ENCODE assay signal across 15 cellular contexts in the genomic region with DNA sequence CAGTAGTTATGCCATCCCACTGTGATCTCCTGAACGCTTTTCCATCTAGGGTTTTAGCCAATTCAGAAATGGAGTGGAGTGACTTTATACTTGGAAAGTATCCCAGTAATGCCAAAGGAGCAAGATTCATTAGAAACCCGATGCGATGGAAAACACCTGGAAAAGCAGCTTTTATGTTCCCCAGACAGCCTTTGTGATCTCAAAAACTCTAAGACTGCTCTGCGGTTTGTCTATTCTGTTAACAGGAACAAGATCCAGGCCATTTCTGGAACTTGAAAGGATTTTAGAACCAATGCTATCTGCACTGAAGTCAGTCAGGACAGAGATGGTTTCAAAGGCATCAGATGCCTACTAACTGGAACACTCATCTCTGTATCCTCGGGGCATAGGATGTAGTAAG.
DNase-seq lines count a peak whose midpoint lies in the region; ATAC-seq and TF ChIP-seq lines count a peak whose summit lies in the region.
"Had no signal": no experiment of that assay in that cellular context is flagged by ENCODE, and none has a peak within 500 bp of the region (broad histone marks: within the 10 kb centered on the region; RNA-seq: fewer than 3 reads in every experiment).

No MANE protein-coding gene starts in this region.

- DNase-seq in GM23248 (peak; percentile 2), NCI-H2107 treated with DMSO at 0.1 percent for 48 hours (lab: John Stamatoyannopoulos, UW; ENCODE audit: unreplicated experiment) (peak; percentile 68), coronary artery (ENCODE audit: low spot score) (no peak), mesothelial cell of epicardium (ENCODE audit: low spot score in 2 of 2, unreplicated experiment in 2 of 2) (no peak), midbrain (lab: John Stamatoyannopoulos, UW) (no peak), Right ventricle myocardium inferior (ENCODE audit: missing footprints) (no peak)
- DNase-seq in central memory CD4-positive, alpha-beta T cell, result no peak
- DNase-seq: activated CD4-positive, alpha-beta memory T cell treated with anti-CD3 and anti-CD28 coated beads, Interleukin-2, amount 10 ng/mL, durations not matched to agents 7 days and 5 days; activated T-cell treated with anti-CD3 and anti-CD28 coated beads, Interleukin-2, amount 50 U/mL, for 4 hours; esophagus squamous epithelium; kidney; MG63 had no signal

- in situ Hi-C loops in GM23248 (cut with MboI), result no loop called here

- ATAC-seq in Right ventricle myocardium inferior (no peak), GM18867 (IDR thresholded peaks at IDR 0.05; ENCODE audit: unreplicated experiment) (no peak)
- ATAC-seq: activated naive CD4-positive, alpha-beta T cell treated with anti-CD3 and anti-CD28 coated beads, Interleukin-2, amount 50 U/mL, for 72 hours; activated T-cell treated with anti-CD3 and anti-CD28 coated beads, Interleukin-2, amount 50 U/mL, for 4 hours had no signal

- no peak overlapping the region for H2AFZ ChIP-seq in GM23248

- H3K9ac ChIP-seq in GM23248, result no peak overlapping the region

- peaks cover 6% of the 10 kb centered on the region; the same call in 1 of the 2 replicates for H3K4me1 ChIP-seq in GM23248 (ENCODE audit: insufficient read depth)

- H3K27me3 Mint-ChIP-seq in mesothelial cell of epicardium (ENCODE audit: low read depth), result no peaks in the 10 kb centered on the region
- H3K27me3 Mint-ChIP-seq: activated CD4-positive, alpha-beta memory T cell treated with anti-CD3 and anti-CD28 coated beads, Interleukin-2, amount 10 ng/mL, durations not matched to agents 7 days and 5 days had no signal

- 35 to 41% methylated on average over 5 of the region's 5 CpGs for WGBS in GM23248 (ENCODE audit: low coverage in 1 of 2, low lambda C conversion rate in 2 of 2, missing lambda C conversion rate in 2 of 2), 2 experiments

- H4K20me1 ChIP-seq in GM23248 (ENCODE audit: insufficient read depth), result no peaks in the 10 kb centered on the region

- H3K9me2 ChIP-seq in GM23248 (ENCODE audit: insufficient read depth), result no peaks in the 10 kb centered on the region

- no peak overlapping the region for H3K4me2 ChIP-seq in GM23248 (ENCODE audit: unreplicated experiment)

- H3K79me2 ChIP-seq in GM23248 (ENCODE audit: insufficient read depth), result peaks cover 63% of the 10 kb centered on the region

- H3K36me3 ChIP-seq in GM23248 (ENCODE audit: low read depth), result no peaks in the 10 kb centered on the region
- H3K36me3 ChIP-seq: esophagus squamous epithelium, MG63 had no signal

- no peak overlapping the region for H3K4me3 Mint-ChIP-seq in mesothelial cell of epicardium
- H3K4me3 Mint-ChIP-seq: activated CD4-positive, alpha-beta memory T cell treated with anti-CD3 and anti-CD28 coated beads, Interleukin-2, amount 10 ng/mL, durations not matched to agents 7 days and 5 days; activated T-cell treated with anti-CD3 and anti-CD28 coated beads, Interleukin-2, amount 50 U/mL, for 4 hours had no signal

- H3F3A ChIP-seq in GM23248 (ENCODE audit: insufficient read depth), result no peaks in the 10 kb centered on the region

- H3K9me3 Mint-ChIP-seq in mesothelial cell of epicardium, result no peaks in the 10 kb centered on the region
- H3K9me3 Mint-ChIP-seq: activated CD4-positive, alpha-beta memory T cell treated with anti-CD3 and anti-CD28 coated beads, Interleukin-2, amount 10 ng/mL, durations not matched to agents 7 days and 5 days; activated naive CD4-positive, alpha-beta T cell treated with anti-CD3 and anti-CD28 coated beads, Interleukin-2, amount 50 U/mL, for 72 hours; activated T-cell treated with anti-CD3 and anti-CD28 coated beads, Interleukin-2, amount 50 U/mL, for 4 hours had no signal

- H3K27ac ChIP-seq in GM23248, result no peak overlapping the region
- peak overlapping the region; percentile 47 to 53 for H3K27ac ChIP-seq in coronary artery
- H3K27ac ChIP-seq: esophagus squamous epithelium, VCaP had no signal

- peaks cover 39% of the 10 kb centered on the region for H3K4me1 Mint-ChIP-seq in mesothelial cell of epicardium
- H3K4me1 Mint-ChIP-seq: activated CD4-positive, alpha-beta memory T cell treated with anti-CD3 and anti-CD28 coated beads, Interleukin-2, amount 10 ng/mL, durations not matched to agents 7 days and 5 days had no signal

- H3K36me3 Mint-ChIP-seq in mesothelial cell of epicardium, result no peaks in the 10 kb centered on the region
- H3K36me3 Mint-ChIP-seq: activated naive CD4-positive, alpha-beta T cell treated with anti-CD3 and anti-CD28 coated beads, Interleukin-2, amount 50 U/mL, for 72 hours had no signal

- H3K4me3 ChIP-seq in GM23248 (no peak overlapping the region), coronary artery (no peak overlapping the region)
- H3K4me3 ChIP-seq: esophagus squamous epithelium, MG63 had no signal

- intact Hi-C loops in Right ventricle myocardium inferior (cut with DNase I), result no loop called here

- TF ChIP-seq CTCF in coronary artery (IDR thresholded peaks at IDR 0.05), result no peak
- no peak for TF ChIP-seq CTCF in mesothelial cell of epicardium (IDR thresholded peaks at IDR 0.05; ENCODE audit: unreplicated experiment)

- H3K27ac Mint-ChIP-seq in mesothelial cell of epicardium, result peak overlapping the region; percentile 45
- H3K27ac Mint-ChIP-seq: activated CD4-positive, alpha-beta memory T cell treated with anti-CD3 and anti-CD28 coated beads, Interleukin-2, amount 10 ng/mL, durations not matched to agents 7 days and 5 days; activated naive CD4-positive, alpha-beta T cell treated with anti-CD3 and anti-CD28 coated beads, Interleukin-2, amount 50 U/mL, for 72 hours had no signal

- no peaks in the 10 kb centered on the region for H3K9me3 ChIP-seq in GM23248 (ENCODE audit: low read depth)
- H3K9me3 ChIP-seq: esophagus squamous epithelium, MG63 had no signal

- no peaks in the 10 kb centered on the region for H3K27me3 ChIP-seq in GM23248 (replicated peaks; ENCODE audit: insufficient read depth)
- H3K27me3 ChIP-seq: esophagus squamous epithelium, MG63 had no signal

Comparison
In these comparisons a context has a peak if more than half of its experiments do, and no peak if none do; other contexts are left out.
1. DNase-seq: peak in GM23248 (single experiment) and NCI-H2107 treated with DMSO at 0.1 percent for 48 hours (single experiment); none in coronary artery (single experiment), mesothelial cell of epicardium (0 of 2), midbrain (single experiment), central memory CD4-positive, alpha-beta T cell (single experiment) and Right ventricle myocardium inferior (single experiment).